21 cellular contexts compared by ENCODE assay signal in genomic region chr11:108818971-108819370, GRCh38.
"Had no signal": no experiment of that assay in that cellular context is flagged by ENCODE, and none has a peak within 500 bp of the region (broad histone marks: within the 10 kb centered on the region; RNA-seq: fewer than 3 reads in every experiment).

No MANE protein-coding gene starts in this region.

- H3K9me3 ChIP-seq: body of pancreas, colonic mucosa, neutrophil, tibial artery had no signal

- H3K4me1 ChIP-seq: colonic mucosa had no signal

- H3K4me1 Mint-ChIP-seq: activated T-helper 17 cell treated with anti-CD3 and anti-CD28 coated beads, Interleukin-2, amount 50 U/mL, for 72 hours; mesothelial cell of epicardium had no signal

- FAIRE-seq: frontal cortex, keratinocyte had no signal

- H3K27me3 Mint-ChIP-seq: activated CD8-positive, alpha-beta T cell treated with anti-CD3 and anti-CD28 coated beads for 36 hours; activated naive CD8-positive, alpha-beta T cell treated with anti-CD3 and anti-CD28 coated beads, Interleukin-2, amount 10 ng/mL, durations not matched to agents 7 days and 5 days; activated T-helper 17 cell treated with anti-CD3 and anti-CD28 coated beads, Interleukin-2, amount 50 U/mL, for 72 hours; natural killer cell treated with Interleukin-12 subunit alpha and Interleukin-12 subunit beta and Interleukin-15 and Interleukin-18, amount 100 ng/mL, for 72 hours had no signal

- H3K9me3 Mint-ChIP-seq: activated CD8-positive, alpha-beta T cell treated with anti-CD3 and anti-CD28 coated beads for 36 hours; activated T-helper 17 cell treated with anti-CD3 and anti-CD28 coated beads, Interleukin-2, amount 50 U/mL, for 72 hours; natural killer cell treated with Interleukin-12 subunit alpha and Interleukin-12 subunit beta and Interleukin-15 and Interleukin-18, amount 100 ng/mL, for 72 hours had no signal

- H3K36me3 ChIP-seq: colonic mucosa, neutrophil, tibial artery had no signal

- DNase-seq: activated CD4-positive, alpha-beta T cell treated with anti-CD3 and anti-CD28 coated beads for 48 hours; activated CD4-positive, CD25-positive, alpha-beta regulatory T cell; activated CD8-positive, alpha-beta T cell treated with anti-CD3 and anti-CD28 coated beads for 36 hours; activated naive CD4-positive, alpha-beta T cell; activated naive CD8-positive, alpha-beta T cell treated with anti-CD3 and anti-CD28 coated beads, Interleukin-2, amount 10 ng/mL, durations not matched to agents 7 days and 5 days; activated T-cell treated with anti-CD3 and anti-CD28 coated beads, Interleukin-2, amount 50 U/mL, for 1 hour; body of pancreas; colonic mucosa; hypothalamus; retina; stimulated activated CD4-positive, alpha-beta T cell treated with anti-CD3 and anti-CD28 coated beads, Interleukin-1b, Interleukin-23, amount 100 ng/mL, for 48 hours; stimulated activated naive CD8-positive, alpha-beta T cell treated with anti-CD3 and anti-CD28 coated beads, Interleukin-15, Interleukin-2, amounts not matched to agents 100 U/mL and 50 U/mL, for 24 hours; substantia nigra; tibial artery had no signal

- H3K27me3 ChIP-seq: body of pancreas, colonic mucosa, neutrophil, tibial artery had no signal

- H3K4me3 Mint-ChIP-seq: activated CD8-positive, alpha-beta T cell treated with anti-CD3 and anti-CD28 coated beads for 36 hours; activated naive CD8-positive, alpha-beta T cell treated with anti-CD3 and anti-CD28 coated beads, Interleukin-2, amount 10 ng/mL, durations not matched to agents 7 days and 5 days; activated T-helper 17 cell treated with anti-CD3 and anti-CD28 coated beads, Interleukin-2, amount 50 U/mL, for 72 hours; mesothelial cell of epicardium; natural killer cell treated with Interleukin-12 subunit alpha and Interleukin-12 subunit beta and Interleukin-15 and Interleukin-18, amount 100 ng/mL, for 72 hours had no signal

- H3K27ac ChIP-seq: colonic mucosa, neutrophil, tibial artery had no signal

- H3K27ac Mint-ChIP-seq: activated CD8-positive, alpha-beta T cell treated with anti-CD3 and anti-CD28 coated beads for 36 hours; activated naive CD8-positive, alpha-beta T cell treated with anti-CD3 and anti-CD28 coated beads, Interleukin-2, amount 10 ng/mL, durations not matched to agents 7 days and 5 days; activated T-helper 17 cell treated with anti-CD3 and anti-CD28 coated beads, Interleukin-2, amount 50 U/mL, for 72 hours; mesothelial cell of epicardium; natural killer cell treated with Interleukin-12 subunit alpha and Interleukin-12 subunit beta and Interleukin-15 and Interleukin-18, amount 100 ng/mL, for 72 hours had no signal

- ATAC-seq: activated CD8-positive, alpha-beta T cell treated with anti-CD3 and anti-CD28 coated beads for 36 hours; activated T-helper 17 cell treated with anti-CD3 and anti-CD28 coated beads, Interleukin-2, amount 50 U/mL, for 72 hours; body of pancreas; natural killer cell treated with Interleukin-12 subunit alpha and Interleukin-12 subunit beta and Interleukin-15 and Interleukin-18, amount 100 ng/mL, for 72 hours; stimulated activated naive CD8-positive, alpha-beta T cell treated with anti-CD3 and anti-CD28 coated beads, Interleukin-15, Interleukin-2, amounts not matched to agents 100 U/mL and 50 U/mL, for 24 hours had no signal

- H3K4me3 ChIP-seq: body of pancreas, colonic mucosa, lung, tibial artery had no signal
